17 cellular contexts compared by ENCODE assay signal in genomic region chr10:112271982-112272381, GRCh38. TPM values are rescaled to one million over a fixed set of nuclear protein-coding genes. Genes with fewer than 3 reads are reported as not detected.
A peak's percentile ranks its signal among the peaks of the same experiment; 100 is the strongest.
DNase-seq lines count a peak whose midpoint lies in the region; ATAC-seq, FAIRE-seq and TF ChIP-seq lines count a peak whose summit lies in the region.
"Had no signal": no experiment of that assay in that cellular context is flagged by ENCODE, and none has a peak within 500 bp of the region (broad histone marks: within the 10 kb centered on the region; RNA-seq: fewer than 3 reads in every experiment).

No MANE protein-coding gene starts in this region.

- intact Hi-C loops in K562 (cut with micrococcal nuclease) (no loop called here), esophagus squamous epithelium (cut with DNase I) (no loop called here)

- CTCF ChIA-PET in HEK293 (lab: Yijun Ruan, JAX) (no interaction called here), K562 (lab: Yijun Ruan, JAX; ENCODE audit: low intra/inter-chr PET ratio) (no interaction called here)

- DNase-seq in K562 (ENCODE audit: extremely low read depth in 1 of 4, low spot score in 3 of 4) (no peak), iris pigment epithelial cell (ENCODE audit: low read depth) (peak; percentile 73), GM13977 (ENCODE audit: low spot score) (no peak), GM12892 (ENCODE audit: insufficient read length) (no peak), esophagus squamous epithelium (lab: John Stamatoyannopoulos, UW) (no peak)
- DNase-seq: activated CD4-positive, alpha-beta T cell treated with anti-CD3 and anti-CD28 coated beads for 1 hour; activated CD8-positive, alpha-beta memory T cell treated with anti-CD3 and anti-CD28 coated beads, Interleukin-2, amount 50 U/mL, for 4 hours; activated naive CD4-positive, alpha-beta T cell; gastrocnemius medialis; NCI-H2171 treated with DMSO at 0.1 percent for 48 hours; T-cell; transverse colon had no signal

- H3K9me3 ChIP-seq in HEK293 (ENCODE audit: control insufficient read depth, insufficient read depth, low read depth, low read length) (no peaks in the 10 kb centered on the region), K562 (replicated peaks; ENCODE audit: control insufficient read depth, insufficient read depth, low read depth, low read length) (no peaks in the 10 kb centered on the region), esophagus squamous epithelium (peaks cover 0 to 4% (median 0%) of the 10 kb centered on the region in 3 donors)
- H3K9me3 ChIP-seq: gastrocnemius medialis, transverse colon had no signal

- TF ChIP-seq CTCF in HEK293 (tag by site-specific recombination; IDR thresholded peaks at IDR 0.05): no peak
- TF ChIP-seq CTCF in K562 (IDR thresholded peaks at IDR 0.05 in 2 of 3, conservative IDR thresholded peaks at IDR 0.05 in 1 of 3; ENCODE audit: insufficient read depth in 2 of 3, low read depth in 1 of 3, low read length in 3 of 3): no peak
- TF ChIP-seq CTCF in GM13977 (IDR thresholded peaks at IDR 0.05; ENCODE audit: extremely low read depth, insufficient read depth, missing control alignments): no peak
- no peak for TF ChIP-seq CTCF in esophagus squamous epithelium (IDR thresholded peaks at IDR 0.05)

- POLR2A ChIA-PET in HEK293 (lab: Yijun Ruan, JAX) (no interaction called here), K562 (lab: Yijun Ruan, JAX) (no interaction called here)

- H3K4me3 ChIP-seq in ACC112 (ENCODE audit: low read depth, low read length): no peak overlapping the region
- H3K4me3 ChIP-seq in HEK293 (ENCODE audit: low read depth, low read length): no peak overlapping the region
- no peak overlapping the region for H3K4me3 ChIP-seq in K562
- no peak overlapping the region for H3K4me3 ChIP-seq in esophagus squamous epithelium
- H3K4me3 ChIP-seq: A549, gastrocnemius medialis, transverse colon had no signal

- H3K36me3 ChIP-seq in ACC112 (ENCODE audit: insufficient read depth, low read length) (no peaks in the 10 kb centered on the region), HEK293 (ENCODE audit: control insufficient read depth in 2 of 2, insufficient read depth in 1 of 2, low read length in 2 of 2) (no peaks in the 10 kb centered on the region), K562 (ENCODE audit: control insufficient read depth, insufficient read depth, low read length) (no peaks in the 10 kb centered on the region), esophagus squamous epithelium (no peaks in the 10 kb centered on the region)
- H3K36me3 ChIP-seq: gastrocnemius medialis, transverse colon had no signal

- WGBS in K562 (ENCODE audit: insufficient coverage, low coverage, missing lambda C conversion rate): 0% methylated on average over 3 of the region's 3 CpGs
- 75 to 79% methylated on average over 3 of the region's 3 CpGs for WGBS in esophagus squamous epithelium, 2 donors

- in situ Hi-C loops in K562 (cut with MboI) (no loop called here), GM13977 (cut with MboI; ENCODE audit: low pct_unique_long_range_greater_than_20kb, low sequenced_read_pairs, unreplicated experiment) (no loop called here)

- TF ChIP-seq POLR2A in K562 (conservative IDR thresholded peaks at IDR 0.05) (no peak), GM12892 (IDR thresholded peaks at IDR 0.05; ENCODE audit: low read depth, low read length) (no peak), esophagus squamous epithelium (IDR thresholded peaks at IDR 0.05) (no peak)

- H3K79me2 ChIP-seq in ACC112 (ENCODE audit: control insufficient read depth, insufficient read depth, low read length, unreplicated experiment) (no peaks in the 10 kb centered on the region), K562 (ENCODE audit: control insufficient read depth, insufficient read depth, low read length) (no peaks in the 10 kb centered on the region)

- H3K27me3 ChIP-seq in ACC112 (ENCODE audit: insufficient read depth, low read length): no peaks in the 10 kb centered on the region
- peaks cover 0 to 2% of the 10 kb centered on the region in 2 experiments; a peak in 1 of 5 replicates for H3K27me3 ChIP-seq in K562 (ENCODE audit: control insufficient read depth in 2 of 2, insufficient read depth in 2 of 2, low read length in 2 of 2)
- peaks cover 0 to 3% (median 0%) of the 10 kb centered on the region in 4 donors for H3K27me3 ChIP-seq in esophagus squamous epithelium
- H3K27me3 ChIP-seq: gastrocnemius medialis, transverse colon had no signal

- no peak for TF ChIP-seq RAD21 in K562 (CRISPR knock-in tag; conservative IDR thresholded peaks at IDR 0.05 in 1 of 2, IDR thresholded peaks at IDR 0.05 in 1 of 2)

- H3K4me1 ChIP-seq in ACC112 (ENCODE audit: control insufficient read depth, insufficient read depth, low read length, unreplicated experiment) (peaks cover 13% of the 10 kb centered on the region), HEK293 (ENCODE audit: control insufficient read depth, insufficient read depth, low read length) (no peaks in the 10 kb centered on the region), K562 (replicated peaks in 1 of 2; ENCODE audit: control insufficient read depth in 2 of 2, insufficient read depth in 2 of 2, low read length in 2 of 2) (no peaks in the 10 kb centered on the region), esophagus squamous epithelium (no peaks in the 10 kb centered on the region)
- H3K4me1 ChIP-seq: A549, gastrocnemius medialis, transverse colon had no signal

- ATAC-seq in K562 (no peak), GM19324 (IDR thresholded peaks at IDR 0.05; ENCODE audit: low FRiP score, unreplicated experiment) (no peak)
- ATAC-seq: A549, gastrocnemius medialis, T-cell had no signal

- H2AFZ ChIP-seq in ACC112 (ENCODE audit: low read length, unreplicated experiment) (no peak overlapping the region), K562 (ENCODE audit: low read depth, low read length) (no peak overlapping the region)

- no peaks in the 10 kb centered on the region for H4K20me1 ChIP-seq in K562 (replicated peaks; ENCODE audit: control insufficient read depth, insufficient read depth, low read length)

- no TSS peak for BruUV-seq in K562 (replicated peaks; lab: Mats Ljungman, UMichigan)

- TF ChIP-seq EP300 in K562 (IDR thresholded peaks at IDR 0.05; ENCODE audit: low read length): no peak

- H3K9ac ChIP-seq in K562 (ENCODE audit: insufficient read depth in 1 of 2, low read depth in 2 of 2, low read length in 2 of 2): no peak overlapping the region

- H3K27ac ChIP-seq in ACC112 (ENCODE audit: low read depth, low read length) (peak overlapping the region; percentile 2; the same call in 1 of the 2 replicates), HEK293 (ENCODE audit: extremely low read depth, low read depth, low read length) (no peak overlapping the region), K562 (ENCODE audit: extremely low read depth, low read depth, low read length) (no peak overlapping the region), esophagus squamous epithelium (no peak overlapping the region)
- H3K27ac ChIP-seq: A549, gastrocnemius medialis, transverse colon had no signal

- H3K4me2 ChIP-seq in K562 (ENCODE audit: insufficient read depth, low read length): no peak overlapping the region
- H3K4me2 ChIP-seq: A549 had no signal

- no peaks in the 10 kb centered on the region for H3K9me1 ChIP-seq in K562 (ENCODE audit: control insufficient read depth, insufficient read depth, low read length)

- FAIRE-seq in K562 (lab: Jason Lieb, UNC): no peak
- FAIRE-seq in GM12892 (lab: Jason Lieb, UNC): no peak
- FAIRE-seq: A549 had no signal

TF ChIP-seq in HEK293, 187 proteins besides CTCF, POLR2A, EP300 and RAD21 (continues in another document):
- TF ChIP-seq, protein P1, sequence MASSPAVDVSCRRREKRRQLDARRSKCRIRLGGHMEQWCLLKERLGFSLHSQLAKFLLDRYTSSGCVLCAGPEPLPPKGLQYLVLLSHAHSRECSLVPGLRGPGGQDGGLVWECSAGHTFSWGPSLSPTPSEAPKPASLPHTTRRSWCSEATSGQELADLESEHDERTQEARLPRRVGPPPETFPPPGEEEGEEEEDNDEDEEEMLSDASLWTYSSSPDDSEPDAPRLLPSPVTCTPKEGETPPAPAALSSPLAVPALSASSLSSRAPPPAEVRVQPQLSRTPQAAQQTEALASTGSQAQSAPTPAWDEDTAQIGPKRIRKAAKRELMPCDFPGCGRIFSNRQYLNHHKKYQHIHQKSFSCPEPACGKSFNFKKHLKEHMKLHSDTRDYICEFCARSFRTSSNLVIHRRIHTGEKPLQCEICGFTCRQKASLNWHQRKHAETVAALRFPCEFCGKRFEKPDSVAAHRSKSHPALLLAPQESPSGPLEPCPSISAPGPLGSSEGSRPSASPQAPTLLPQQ (tag by site-specific recombination; IDR thresholded peaks at IDR 0.05): 0 out of 2 replicates have a peak, but pooled peaks have one; percentile 17

TF ChIP-seq in K562, 482 proteins besides CTCF, POLR2A, EP300 and RAD21:
- TF ChIP-seq CEBPG (CRISPR knock-in tag; IDR thresholded peaks at IDR 0.05) (no peak), CEBPG (tag; conservative IDR thresholded peaks at IDR 0.05 in 1 of 2, IDR thresholded peaks at IDR 0.05 in 1 of 2) (peak; percentile 36 to 50; a peak in 2 of 4 replicates), SRSF9 (IDR thresholded peaks at IDR 0.05; ENCODE audit: borderline replicate concordance, low read depth, low read length) (no peak)

RNA-seq across cellular contexts. Expression of gene TECTB, which starts 11.2 kb away (rescaled TPM):
- not detected in 2 replicates for total RNA-seq in K562 (2011; cell fraction: chromatin; rRNA removed; ENCODE audit: low replicate concordance)
- not detected in 2 replicates for total RNA-seq in K562 (2011; cell fraction: nucleolus; rRNA removed)
- total RNA-seq in K562 (2011; cell fraction: nucleoplasm; rRNA removed): not detected in 2 replicates
- total RNA-seq in K562 (2014; rRNA removed) (not detected in 2 replicates), K562 (2014; rRNA removed; fragmentation: Illumina TruSeq; extraction: Trizol) (not detected in 2 replicates), K562 (2015; rRNA removed; fragmentation: Illumina TruSeq; extraction: Trizol) (not detected in 2 replicates), K562 (2021) (not detected in 2 replicates), esophagus squamous epithelium (not detected)
- polyA plus RNA-seq in K562 (2011; rRNA removed) (not detected in 2 replicates), K562 (2014; fragmentation: Illumina TruSeq; extraction: Trizol) (not detected in 2 replicates), K562 (2014; fragmentation: Nextera tagmentation; extraction: Ambion mirVana) (not detected), K562 (2014; rRNA removed) (not detected in 2 replicates)
- polyA plus RNA-seq in K562 (2011; cell fraction: cytosol; rRNA removed): not detected in 2 replicates
- not detected in 2 replicates for polyA plus RNA-seq in K562 (2011; cell fraction: nucleus; rRNA removed)
- polyA plus RNA-seq in K562 (2012): not detected in 2 replicates
- polyA minus RNA-seq in K562 (2011; rRNA and poly(A)+ RNA removed): not detected in 2 replicates
- not detected in 2 replicates for polyA minus RNA-seq in K562 (2011; cell fraction: cytosol; rRNA and poly(A)+ RNA removed)
- not detected in 2 replicates for polyA minus RNA-seq in K562 (2011; cell fraction: nucleus; rRNA and poly(A)+ RNA removed)
- not detected for polyA plus RNA-seq in GM12892 (2012; ENCODE audit: missing spikeins)
- total RNA-seq: gastrocnemius medialis, neural crest cell, T-cell, transverse colon had no signal
- polyA plus RNA-seq: A549 had no signal
